Comparison of ENCODE assay signal across 8 cellular contexts in genomic region chr3:188154758-188155574, GRCh38. TPM values are rescaled to one million over a fixed set of nuclear protein-coding genes. Genes with fewer than 3 reads are reported as not detected.
DNase-seq lines count a peak whose midpoint lies in the region; ATAC-seq and TF ChIP-seq lines count a peak whose summit lies in the region.

No MANE protein-coding gene starts in this region.

- H3K36me3 ChIP-seq in RWPE2 (ENCODE audit: low read depth) (no peaks in the 10 kb centered on the region), psoas muscle (ENCODE audit: insufficient read depth in 1 of 2, low read depth in 1 of 2) (no peaks in the 10 kb centered on the region)

- H3K27ac ChIP-seq in RWPE2 (ENCODE audit: poor library complexity, severe bottlenecking) (peak overlapping the region; percentile 73), psoas muscle (peak overlapping the region; percentile 91)

- intact Hi-C loops in psoas muscle (cut with DNase I), result loop anchor here (5.0 to 10.0 kb wide), 5 partner anchors 110 to 800 kb away; no protein-coding TSS in a partner anchor

- ATAC-seq in RWPE2 (ENCODE audit: low read depth) (no peak), psoas muscle (no peak), GM18858 (IDR thresholded peaks at IDR 0.05; ENCODE audit: unreplicated experiment) (no peak), HG03135 (IDR thresholded peaks at IDR 0.05; ENCODE audit: unreplicated experiment) (no peak)

- TF ChIP-seq CTCF in RWPE2 (IDR thresholded peaks at IDR 0.05; ENCODE audit: poor library complexity, severe bottlenecking) (no peak), fibroblast of pulmonary artery (IDR thresholded peaks at IDR 0.05; ENCODE audit: low read length, missing control alignments) (no peak), psoas muscle (IDR thresholded peaks at IDR 0.05) (no peak)

- peaks cover 3% of the 10 kb centered on the region for H3K4me1 ChIP-seq in RWPE2 (ENCODE audit: insufficient read depth, poor library complexity, severe bottlenecking)
- H3K4me1 ChIP-seq in psoas muscle, result peaks cover 32% of the 10 kb centered on the region

- H3K27me3 ChIP-seq in RWPE2 (ENCODE audit: insufficient read depth, poor library complexity, severe bottlenecking) (no peaks in the 10 kb centered on the region), psoas muscle (ENCODE audit: insufficient read depth in 3 of 3, low read length in 2 of 3) (no peaks in the 10 kb centered on the region)

- DNase-seq in GM03348 (ENCODE audit: low spot score) (peak; percentile 31), RWPE2 (ENCODE audit: low spot score) (no peak), fibroblast of pulmonary artery (ENCODE audit: low read depth) (peak; percentile 30), psoas muscle (no peak), amygdala (lab: John Stamatoyannopoulos, UW) (no peak), SW 1271 (lab: John Stamatoyannopoulos, UW) (no peak)

- H3K9me3 ChIP-seq in RWPE2 (ENCODE audit: severe bottlenecking), result no peaks in the 10 kb centered on the region
- H3K9me3 ChIP-seq in psoas muscle, result no peaks in the 10 kb centered on the region

- peak overlapping the region; percentile 72 for H3K4me3 ChIP-seq in RWPE2 (ENCODE audit: severe bottlenecking)
- peak overlapping the region; percentile 85 for H3K4me3 ChIP-seq in fibroblast of pulmonary artery (replicated peaks; ENCODE audit: low read depth, low read length)
- peak overlapping the region; percentile 80 for H3K4me3 ChIP-seq in psoas muscle

- WGBS in psoas muscle, 3 donors, result 31 to 48% (median 37%) methylated on average over 9 of the region's 9 CpGs

RNA-seq across cellular contexts. Expression of gene LPP, which starts 1.0 kb away (rescaled TPM):
- 10 to 100 TPM; 42.8 to 80.3 (median 58.3) TPM for total RNA-seq in psoas muscle
- polyA plus RNA-seq in psoas muscle, result 1 to 10 TPM; 2.6 to 8.7 (median 3.1) TPM

Comparison
In these comparisons a context has a peak if more than half of its experiments do, and no peak if none do; other contexts are left out.
1. DNase-seq: peak in GM03348 (single experiment) and fibroblast of pulmonary artery (single experiment); none in RWPE2 (single experiment), psoas muscle (0 of 2), amygdala (0 of 56) and SW 1271 (0 of 2).
2. Peak in every context shown above with its lines, with median percentiles within 50 percentile points of each other: H3K4me3 ChIP-seq.